Comparison of ENCODE assay signal across 8 cellular contexts in the genomic region with DNA sequence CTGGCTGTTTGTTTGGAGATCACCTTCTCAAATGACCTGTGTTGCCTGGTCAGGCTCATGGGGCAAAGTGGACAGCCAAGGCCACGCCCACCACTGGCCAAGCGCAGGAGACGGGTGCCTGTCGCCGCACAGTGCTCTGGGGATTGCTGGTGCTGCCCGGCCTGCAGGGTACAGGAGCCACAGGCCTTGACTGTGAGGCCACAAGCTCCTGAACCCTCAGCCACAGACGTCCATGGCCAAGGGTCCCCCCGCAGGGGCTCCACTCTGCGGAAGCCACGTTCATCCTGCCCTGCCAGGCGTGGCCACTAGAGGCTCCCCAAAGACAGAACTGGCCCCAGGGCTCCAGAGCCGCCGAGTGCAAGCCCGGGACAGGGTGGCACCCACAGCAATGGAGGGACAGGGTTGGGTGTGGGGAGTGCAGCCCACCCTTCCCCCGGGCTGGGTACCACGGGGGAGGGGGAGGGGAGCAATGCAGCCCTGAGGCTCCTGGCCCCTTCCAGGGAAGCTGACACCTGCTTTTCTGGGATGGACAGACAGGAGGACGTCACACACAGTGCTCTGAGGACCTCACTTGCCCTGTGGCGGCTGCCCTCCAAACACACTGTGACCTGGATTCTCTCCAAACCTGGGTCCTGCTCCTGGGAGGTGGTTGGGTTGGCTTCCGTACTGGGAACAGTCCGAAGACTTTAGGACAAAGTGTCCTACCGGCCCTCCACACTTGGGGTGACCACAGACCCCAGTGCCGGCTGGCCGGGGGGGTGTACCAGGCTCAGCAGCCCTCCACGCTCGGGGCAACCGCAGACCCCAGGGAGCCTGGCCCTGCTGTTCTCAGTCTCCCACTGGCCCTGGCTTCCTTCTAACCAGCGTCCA. TPM values are rescaled to one million over a fixed set of nuclear protein-coding genes. Genes with fewer than 3 reads are reported as not detected.
A peak's percentile ranks its signal among the peaks of the same experiment; 100 is the strongest.
DNase-seq lines count a peak whose midpoint lies in the region; ATAC-seq and TF ChIP-seq lines count a peak whose summit lies in the region.

No MANE protein-coding gene starts in this region.

- peaks cover 14% of the 10 kb centered on the region for H3K4me1 Mint-ChIP-seq in activated CD4-positive, alpha-beta memory T cell treated with anti-CD3 and anti-CD28 coated beads for 36 hours (ENCODE audit: low read depth)
- peaks cover 13% of the 10 kb centered on the region for H3K4me1 Mint-ChIP-seq in memory B cell

- POLR2A ChIA-PET in activated CD4-positive, alpha-beta memory T cell treated with anti-CD3 and anti-CD28 coated beads for 36 hours (lab: Charles Lee): no interaction called here

- ATAC-seq in HG03095 (IDR thresholded peaks at IDR 0.05; ENCODE audit: unreplicated experiment) (peak; percentile 61), memory B cell (ENCODE audit: low read depth) (peak; percentile 62), HG03108 (IDR thresholded peaks at IDR 0.05; ENCODE audit: unreplicated experiment) (no peak)

- H3K27me3 Mint-ChIP-seq in activated CD4-positive, alpha-beta memory T cell treated with anti-CD3 and anti-CD28 coated beads for 36 hours: peaks cover 4% of the 10 kb centered on the region
- H3K27me3 Mint-ChIP-seq in memory B cell: peaks cover 9% of the 10 kb centered on the region

- intact Hi-C loops in activated CD4-positive, alpha-beta memory T cell treated with anti-CD3 and anti-CD28 coated beads for 36 hours (cut with micrococcal nuclease): loop anchor here (5.0 kb wide), 1 partner anchor 221 kb away; the partner anchor contains the start of genes BRD9 and TRIP13

- peaks cover 2% of the 10 kb centered on the region for H3K36me3 Mint-ChIP-seq in activated CD4-positive, alpha-beta memory T cell treated with anti-CD3 and anti-CD28 coated beads for 36 hours
- H3K36me3 Mint-ChIP-seq in memory B cell: peaks cover 6% of the 10 kb centered on the region

- TF ChIP-seq CTCF in GM13977 (IDR thresholded peaks at IDR 0.05; ENCODE audit: extremely low read depth, insufficient read depth, missing control alignments): peak; percentile 90

- no peaks in the 10 kb centered on the region for H3K9me3 Mint-ChIP-seq in activated CD4-positive, alpha-beta memory T cell treated with anti-CD3 and anti-CD28 coated beads for 36 hours
- H3K9me3 Mint-ChIP-seq in memory B cell: no peaks in the 10 kb centered on the region

- no peak overlapping the region for H3K4me3 Mint-ChIP-seq in activated CD4-positive, alpha-beta memory T cell treated with anti-CD3 and anti-CD28 coated beads for 36 hours
- H3K4me3 Mint-ChIP-seq in memory B cell: no peak overlapping the region

- DNase-seq in GM13977 (ENCODE audit: low spot score) (peak; percentile 84), NCI-H510A (lab: John Stamatoyannopoulos, UW) (peak; percentile 82), memory B cell (ENCODE audit: low spot score in 2 of 2) (peak; percentile 67 to 68)
- DNase-seq in activated CD4-positive, alpha-beta memory T cell treated with anti-CD3 and anti-CD28 coated beads for 36 hours: peak; percentile 79
- DNase-seq in effector CD4-positive, alpha-beta T cell: peak; percentile 59
- DNase-seq in stimulated activated CD8-positive, alpha-beta memory T cell treated with anti-CD3 and anti-CD28 coated beads, Interleukin-15, amount 100 ng/mL, for 1 hour (ENCODE audit: low read depth): peak; percentile 47

- H3K27ac Mint-ChIP-seq in activated CD4-positive, alpha-beta memory T cell treated with anti-CD3 and anti-CD28 coated beads for 36 hours: no peak overlapping the region
- peak overlapping the region; percentile 95 for H3K27ac Mint-ChIP-seq in memory B cell

- CTCF ChIA-PET in activated CD4-positive, alpha-beta memory T cell treated with anti-CD3 and anti-CD28 coated beads for 36 hours (lab: Charles Lee): interaction anchor here (1.2 to 5.6 kb wide), 2 partner anchors 190 to 231 kb away, joined by 3 to 52 read pairs; no protein-coding TSS in a partner anchor

- in situ Hi-C loops in GM13977 (cut with MboI; ENCODE audit: low pct_unique_long_range_greater_than_20kb, low sequenced_read_pairs, unreplicated experiment): no loop called here

RNA-seq across cellular contexts. Expression of gene TPPP, which starts 21.5 kb away (rescaled TPM):
- under 1 TPM; 0.53 to 0.55 TPM for total RNA-seq in activated CD4-positive, alpha-beta memory T cell treated with anti-CD3 and anti-CD28 coated beads for 36 hours

RNA-seq across cellular contexts. Expression of gene CEP72, which starts 59.6 kb away (rescaled TPM):
- total RNA-seq in activated CD4-positive, alpha-beta memory T cell treated with anti-CD3 and anti-CD28 coated beads for 36 hours: 10 to 100 TPM; 21.6 to 22.5 TPM
